ENCODE assay signal across 12 cellular contexts in genomic region chr2:171124512-171124911, GRCh38.
"Had no signal": no experiment of that assay in that cellular context is flagged by ENCODE, and none has a peak within 500 bp of the region (broad histone marks: within the 10 kb centered on the region; RNA-seq: fewer than 3 reads in every experiment).

No MANE protein-coding gene starts in this region.

- ATAC-seq: activated CD8-positive, alpha-beta memory T cell treated with anti-CD3 and anti-CD28 coated beads, Interleukin-2, amount 10 ng/mL, durations not matched to agents 7 days and 5 days had no signal

- DNase-seq: activated CD4-positive, alpha-beta T cell treated with anti-CD3 and anti-CD28 coated beads, Interleukin-2, amount 50 U/mL, for 48 hours; activated CD8-positive, alpha-beta memory T cell treated with anti-CD3 and anti-CD28 coated beads, Interleukin-2, amount 10 ng/mL, durations not matched to agents 7 days and 5 days; activated naive CD4-positive, alpha-beta T cell treated with anti-CD3 and anti-CD28 coated beads, Interleukin-2, amount 10 ng/mL, durations not matched to agents 7 days and 5 days; activated T-cell treated with anti-CD3 and anti-CD28 coated beads, Interleukin-2, amount 50 U/mL, for 1 hour; endodermal cell; islet precursor cell; nucleus accumbens; stimulated activated CD4-positive, alpha-beta T cell treated with anti-CD3 and anti-CD28 coated beads, Interleukin-4, amount 100 ng/mL, for 24 hours; stimulated activated naive CD4-positive, alpha-beta T cell; tibial artery had no signal

- H3K4me3 ChIP-seq: right atrium auricular region, skin epidermis, tibial artery had no signal
